Comparison of ENCODE assay signal across 3 cellular contexts in the genomic region with DNA sequence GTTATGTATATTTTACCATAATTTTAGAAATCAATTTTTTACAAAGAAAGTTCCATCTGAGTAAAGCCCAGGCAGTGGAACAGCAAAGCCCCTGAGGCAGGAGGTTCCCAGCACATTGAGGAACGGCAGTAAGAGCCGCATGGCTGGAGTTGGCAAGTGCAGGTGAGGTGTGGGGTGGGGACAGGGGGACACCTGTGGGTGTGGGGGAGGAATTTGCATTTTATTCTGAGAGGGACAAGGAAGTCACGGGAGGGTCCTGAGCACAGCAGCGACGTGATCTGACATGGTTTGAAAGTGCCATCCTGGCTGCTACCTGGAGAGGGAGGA.
TF ChIP-seq lines count a peak whose summit lies in the region.

No MANE protein-coding gene starts in this region.

TF ChIP-seq in SK-N-SH, 30 proteins besides CTCF, POLR2A, EP300 and RAD21:
- TF ChIP-seq TAF1 (IDR thresholded peaks at IDR 0.05; ENCODE audit: borderline replicate concordance, low read depth, low read length) (no peak), ELF1 (IDR thresholded peaks at IDR 0.05) (no peak), NRF1 (IDR thresholded peaks at IDR 0.05; ENCODE audit: low read depth, low read length) (no peak), RXRA (IDR thresholded peaks at IDR 0.05; ENCODE audit: borderline replicate concordance, low read depth) (no peak)
- TF ChIP-seq, protein P1, sequence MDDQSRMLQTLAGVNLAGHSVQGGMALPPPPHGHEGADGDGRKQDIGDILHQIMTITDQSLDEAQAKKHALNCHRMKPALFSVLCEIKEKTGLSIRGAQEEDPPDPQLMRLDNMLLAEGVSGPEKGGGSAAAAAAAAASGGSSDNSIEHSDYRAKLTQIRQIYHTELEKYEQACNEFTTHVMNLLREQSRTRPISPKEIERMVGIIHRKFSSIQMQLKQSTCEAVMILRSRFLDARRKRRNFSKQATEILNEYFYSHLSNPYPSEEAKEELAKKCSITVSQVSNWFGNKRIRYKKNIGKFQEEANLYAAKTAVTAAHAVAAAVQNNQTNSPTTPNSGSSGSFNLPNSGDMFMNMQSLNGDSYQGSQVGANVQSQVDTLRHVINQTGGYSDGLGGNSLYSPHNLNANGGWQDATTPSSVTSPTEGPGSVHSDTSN (IDR thresholded peaks at IDR 0.05): no peak
- TF ChIP-seq, protein P2, sequence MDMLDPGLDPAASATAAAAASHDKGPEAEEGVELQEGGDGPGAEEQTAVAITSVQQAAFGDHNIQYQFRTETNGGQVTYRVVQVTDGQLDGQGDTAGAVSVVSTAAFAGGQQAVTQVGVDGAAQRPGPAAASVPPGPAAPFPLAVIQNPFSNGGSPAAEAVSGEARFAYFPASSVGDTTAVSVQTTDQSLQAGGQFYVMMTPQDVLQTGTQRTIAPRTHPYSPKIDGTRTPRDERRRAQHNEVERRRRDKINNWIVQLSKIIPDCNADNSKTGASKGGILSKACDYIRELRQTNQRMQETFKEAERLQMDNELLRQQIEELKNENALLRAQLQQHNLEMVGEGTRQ (IDR thresholded peaks at IDR 0.05; ENCODE audit: borderline replicate concordance, low read depth, low read length): no peak

TF ChIP-seq in SK-N-SH treated with all-trans-retinoic acid at 6 μM for 48 hours, 23 proteins besides CTCF, POLR2A, EP300 and RAD21:
- no peak for TF ChIP-seq ZC3H10 (CRISPR knock-in tag; IDR thresholded peaks at IDR 0.05)
- TF ChIP-seq ZFP30 (CRISPR knock-in tag; IDR thresholded peaks at IDR 0.05): no peak
- no peak for TF ChIP-seq ZNF565 (CRISPR knock-in tag; conservative IDR thresholded peaks at IDR 0.05; ENCODE audit: low read depth)
- TF ChIP-seq RARB (CRISPR knock-in tag; IDR thresholded peaks at IDR 0.05): no peak
- TF ChIP-seq ZFP3 (CRISPR knock-in tag; IDR thresholded peaks at IDR 0.05): no peak
- TF ChIP-seq TOX (CRISPR knock-in tag; IDR thresholded peaks at IDR 0.05; ENCODE audit: borderline replicate concordance): no peak
- no peak for TF ChIP-seq ESRRG (CRISPR knock-in tag; IDR thresholded peaks at IDR 0.05)
- TF ChIP-seq TCF4 (CRISPR knock-in tag; IDR thresholded peaks at IDR 0.05; ENCODE audit: borderline replicate concordance): no peak
- TF ChIP-seq OSR1 (CRISPR knock-in tag; IDR thresholded peaks at IDR 0.05): no peak

TF ChIP-seq in K562, 482 proteins besides CTCF, POLR2A, EP300 and RAD21:
- TF ChIP-seq ZBTB7A (IDR thresholded peaks at IDR 0.05; ENCODE audit: borderline replicate concordance, control insufficient read depth, low read depth, low read length): peak; percentile 20; the same call in 1 of the 2 replicates
- TF ChIP-seq, protein P3, sequence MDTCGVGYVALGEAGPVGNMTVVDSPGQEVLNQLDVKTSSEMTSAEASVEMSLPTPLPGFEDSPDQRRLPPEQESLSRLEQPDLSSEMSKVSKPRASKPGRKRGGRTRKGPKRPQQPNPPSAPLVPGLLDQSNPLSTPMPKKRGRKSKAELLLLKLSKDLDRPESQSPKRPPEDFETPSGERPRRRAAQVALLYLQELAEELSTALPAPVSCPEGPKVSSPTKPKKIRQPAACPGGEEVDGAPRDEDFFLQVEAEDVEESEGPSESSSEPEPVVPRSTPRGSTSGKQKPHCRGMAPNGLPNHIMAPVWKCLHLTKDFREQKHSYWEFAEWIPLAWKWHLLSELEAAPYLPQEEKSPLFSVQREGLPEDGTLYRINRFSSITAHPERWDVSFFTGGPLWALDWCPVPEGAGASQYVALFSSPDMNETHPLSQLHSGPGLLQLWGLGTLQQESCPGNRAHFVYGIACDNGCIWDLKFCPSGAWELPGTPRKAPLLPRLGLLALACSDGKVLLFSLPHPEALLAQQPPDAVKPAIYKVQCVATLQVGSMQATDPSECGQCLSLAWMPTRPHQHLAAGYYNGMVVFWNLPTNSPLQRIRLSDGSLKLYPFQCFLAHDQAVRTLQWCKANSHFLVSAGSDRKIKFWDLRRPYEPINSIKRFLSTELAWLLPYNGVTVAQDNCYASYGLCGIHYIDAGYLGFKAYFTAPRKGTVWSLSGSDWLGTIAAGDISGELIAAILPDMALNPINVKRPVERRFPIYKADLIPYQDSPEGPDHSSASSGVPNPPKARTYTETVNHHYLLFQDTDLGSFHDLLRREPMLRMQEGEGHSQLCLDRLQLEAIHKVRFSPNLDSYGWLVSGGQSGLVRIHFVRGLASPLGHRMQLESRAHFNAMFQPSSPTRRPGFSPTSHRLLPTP (IDR thresholded peaks at IDR 0.05; ENCODE audit: borderline replicate concordance, extremely low read depth, insufficient read length): no peak
